ENCODE assay signal across 8 cellular contexts in genomic region chr19:56367829-56368711, GRCh38. TPM values are rescaled to one million over a fixed set of nuclear protein-coding genes. Genes with fewer than 3 reads are reported as not detected.
DNase-seq lines count a peak whose midpoint lies in the region; ATAC-seq and TF ChIP-seq lines count a peak whose summit lies in the region.

No MANE protein-coding gene starts in this region.

- H3K4me3 ChIP-seq in AG10803 (ENCODE audit: low read length) = peak overlapping the region; percentile 78
- peak overlapping the region; percentile 56 to 65 (median 65) for H3K4me3 ChIP-seq in mammary epithelial cell (replicated peaks in 1 of 3; ENCODE audit: insufficient read depth in 1 of 3, low read depth in 2 of 3, low read length in 3 of 3)
- H3K4me3 ChIP-seq in iPS-18a (ENCODE audit: low read length) = peak overlapping the region; percentile 82
- H3K4me3 ChIP-seq in sigmoid colon = peak overlapping the region; percentile 57 to 73 (median 70)

- intact Hi-C loops in mammary epithelial cell (cut with micrococcal nuclease) (no loop called here), sigmoid colon (cut with DNase I) (loop anchor here (1.0 to 5.0 kb wide), 2 partner anchors 24 to 51 kb away; no protein-coding TSS in a partner anchor)

- H3K27ac ChIP-seq in mammary epithelial cell (ENCODE audit: insufficient read depth, low read depth, low read length) (peak overlapping the region; percentile 30), iPS-18a (ENCODE audit: low read length) (peak overlapping the region; percentile 48), sigmoid colon (peak overlapping the region; percentile 84 to 92 (median 88))

- no peak for TF ChIP-seq POLR2A in sigmoid colon (IDR thresholded peaks at IDR 0.05)

- peak overlapping the region; percentile 88 for H3K4me3 Mint-ChIP-seq in WTC11

- peaks cover 14% of the 10 kb centered on the region for H3K4me1 Mint-ChIP-seq in WTC11

- H2AFZ ChIP-seq in mammary epithelial cell (ENCODE audit: low read depth, low read length) = peak overlapping the region; percentile 93

- no peaks in the 10 kb centered on the region for H4K20me1 ChIP-seq in mammary epithelial cell (ENCODE audit: insufficient read depth, low read length)

- H3K27me3 ChIP-seq in mammary epithelial cell (ENCODE audit: insufficient read depth, low read length) (no peaks in the 10 kb centered on the region), iPS-18a (ENCODE audit: control insufficient read depth, insufficient read depth, low read length) (no peaks in the 10 kb centered on the region), sigmoid colon (no peaks in the 10 kb centered on the region)

- BruUV-seq in mammary epithelial cell (replicated peaks; lab: Mats Ljungman, UMichigan) = no TSS peak

- 7% methylated on average over 54 of the region's 65 CpGs for WGBS in mammary epithelial cell (ENCODE audit: low coverage, missing lambda C conversion rate)
- 7 to 13% methylated on average over 65 of the region's 65 CpGs for WGBS in sigmoid colon, 2 donors

- no peaks in the 10 kb centered on the region; the same call in 1 of the 2 replicates for H3K27me3 Mint-ChIP-seq in WTC11 (ENCODE audit: low read depth)

- no peaks in the 10 kb centered on the region for H3K9me3 ChIP-seq in mammary epithelial cell (replicated peaks; ENCODE audit: insufficient read depth, low read length)
- no peaks in the 10 kb centered on the region for H3K9me3 ChIP-seq in iPS-18a (ENCODE audit: control insufficient read depth, low read depth, low read length)
- H3K9me3 ChIP-seq in sigmoid colon = peaks cover 0 to 10% (median 3%) of the 10 kb centered on the region in 4 donors

- CTCF ChIA-PET in WTC11 (lab: Charles Lee) = interaction anchor here (0.6 to 2.7 kb wide), 14 partner anchors 16 to 814 kb away, joined by 3 to 12 read pairs (median 4); partner anchors contain the start of genes ZNF582 and ZSCAN5A
- CTCF ChIA-PET in mammary epithelial cell (lab: Charles Lee; ENCODE audit: low non-redundant PET) = interaction anchor here (0.6 kb wide), 1 partner anchor 173 kb away, joined by 3 read pairs; no protein-coding TSS in a partner anchor

- H3K9me3 Mint-ChIP-seq in WTC11 = peaks cover 34% of the 10 kb centered on the region

- in situ Hi-C loops in mammary epithelial cell (cut with MboI; ENCODE audit: low sequenced_read_pairs in 2 of 2) = no loop called here

- no peaks in the 10 kb centered on the region for H3K36me3 ChIP-seq in mammary epithelial cell (ENCODE audit: insufficient read depth, low read length)
- H3K36me3 ChIP-seq in iPS-18a (ENCODE audit: control insufficient read depth, low read depth, low read length) = peaks cover 20% of the 10 kb centered on the region
- H3K36me3 ChIP-seq in sigmoid colon = peaks cover 0 to 29% (median 5%) of the 10 kb centered on the region in 4 donors

- peaks cover 67% of the 10 kb centered on the region for H3K36me3 Mint-ChIP-seq in WTC11

- ATAC-seq in GM21515 (IDR thresholded peaks at IDR 0.05; ENCODE audit: unreplicated experiment) = peak; percentile 67
- ATAC-seq in WTC11 = peak; percentile 100
- no peak for ATAC-seq in HG03135 (IDR thresholded peaks at IDR 0.05; ENCODE audit: unreplicated experiment)

- dilution Hi-C loops in mammary epithelial cell (cut with HindIII; ENCODE audit: low sequenced_read_pairs) = no loop called here

- peak overlapping the region; percentile 78 for H3K4me2 ChIP-seq in mammary epithelial cell (ENCODE audit: insufficient read depth, low read depth, low read length)

- POLR2A ChIA-PET in WTC11 (lab: Charles Lee) = interaction anchor here (1.0 kb wide), 1 partner anchor 13 kb away, joined by 3 read pairs; no protein-coding TSS in a partner anchor

- DNase-seq in AG10803 (ENCODE audit: low read depth) (peak; percentile 90), NCI-H146 treated with DMSO at 0.1 percent for 48 hours (lab: John Stamatoyannopoulos, UW; ENCODE audit: unreplicated experiment) (peak; percentile 79), WTC11 (ENCODE audit: low spot score) (peak; percentile 95), mammary epithelial cell (peak; percentile 89), sigmoid colon (peak; percentile 97)

- no peaks in the 10 kb centered on the region for H3K4me1 ChIP-seq in mammary epithelial cell (ENCODE audit: insufficient read depth, low read length)
- peaks cover 9% of the 10 kb centered on the region for H3K4me1 ChIP-seq in iPS-18a (ENCODE audit: control insufficient read depth, low read depth, low read length)
- H3K4me1 ChIP-seq in sigmoid colon = peaks cover 0 to 16% (median 11%) of the 10 kb centered on the region in 4 donors

- no peak for TF ChIP-seq EP300 in sigmoid colon (IDR thresholded peaks at IDR 0.05)

- H3K79me2 ChIP-seq in mammary epithelial cell (ENCODE audit: insufficient read depth, low read length) = peaks cover 7% of the 10 kb centered on the region

- peak overlapping the region; percentile 94 for H3K27ac Mint-ChIP-seq in WTC11

- peak overlapping the region; percentile 29 for H3K9ac ChIP-seq in mammary epithelial cell (ENCODE audit: insufficient read depth, low read length)
- peak overlapping the region; percentile 92 for H3K9ac ChIP-seq in iPS-18a (ENCODE audit: low read length)

- peak; percentile 12; the same call in 1 of the 2 replicates for TF ChIP-seq CTCF in AG10803 (conservative IDR thresholded peaks at IDR 0.05; ENCODE audit: low read length)
- TF ChIP-seq CTCF in WTC11 (IDR thresholded peaks at IDR 0.05) = no peak
- TF ChIP-seq CTCF in mammary epithelial cell (conservative IDR thresholded peaks at IDR 0.05 in 1 of 2, IDR thresholded peaks at IDR 0.05 in 1 of 2; ENCODE audit: extremely low read depth in 1 of 2, insufficient read depth in 1 of 2, low read depth in 1 of 2, low read length in 2 of 2) = no peak
- peak in 1 of 4 experiments; percentile 15 for TF ChIP-seq CTCF in sigmoid colon (IDR thresholded peaks at IDR 0.05)

TF ChIP-seq in WTC11, 78 proteins besides CTCF, POLR2A, EP300 and RAD21 (continues in another document):
- no peak for TF ChIP-seq ZNF317 (CRISPR knock-in tag; IDR thresholded peaks at IDR 0.05; ENCODE audit: borderline replicate concordance, low read depth)
- peak; percentile 73; the same call in 1 of the 2 replicates for TF ChIP-seq IRF1 (CRISPR knock-in tag; IDR thresholded peaks at IDR 0.05)
- peak; percentile 57; the same call in 1 of the 2 replicates for TF ChIP-seq FOXP1 (CRISPR knock-in tag; IDR thresholded peaks at IDR 0.05; ENCODE audit: borderline replicate concordance)
- TF ChIP-seq TEAD1 (CRISPR knock-in tag; IDR thresholded peaks at IDR 0.05) = peak; percentile 68; the same call in 1 of the 2 replicates
- TF ChIP-seq KAT7 (CRISPR knock-in tag; IDR thresholded peaks at IDR 0.05; ENCODE audit: borderline replicate concordance) = 0 out of 2 replicates have a peak, but pooled peaks have one; percentile 52
- TF ChIP-seq RELA (CRISPR knock-in tag; IDR thresholded peaks at IDR 0.05; ENCODE audit: borderline replicate concordance) = peak; percentile 74; the same call in 1 of the 2 replicates
- peak; percentile 94 for TF ChIP-seq MAX (CRISPR knock-in tag; IDR thresholded peaks at IDR 0.05)
- TF ChIP-seq CREB1 (CRISPR knock-in tag; IDR thresholded peaks at IDR 0.05) = 0 out of 2 replicates have a peak, but pooled peaks have one; percentile 30
- peak; percentile 88 for TF ChIP-seq FOXP4 (CRISPR knock-in tag; IDR thresholded peaks at IDR 0.05)

RNA-seq across cellular contexts. Expression of gene ZNF582, which starts 25.3 kb away (rescaled TPM):
- 3.5 to 5.7 TPM (median 5.2 TPM) in 3 replicates for total RNA-seq in WTC11 (2021)
- 1 to 10 TPM; 2.4 to 2.8 TPM for total RNA-seq in mammary epithelial cell
- polyA plus RNA-seq in mammary epithelial cell = 1.9 TPM
- polyA minus RNA-seq in mammary epithelial cell = not detected
- total RNA-seq in sigmoid colon = 1 to 10 TPM; 3.9 to 5.5 (median 4.5) TPM
- 1 to 10 TPM; 2.0 to 2.4 (median 2.3) TPM for polyA plus RNA-seq in sigmoid colon

RNA-seq across cellular contexts. Expression of gene ZNF583, which starts 36.1 kb away (rescaled TPM):
- total RNA-seq in WTC11 (2021) (1.1 to 2.3 TPM (median 1.6 TPM) in 3 replicates), mammary epithelial cell (1 to 10 TPM; 4.7 to 5.5 TPM), sigmoid colon (10 to 100 TPM in 2 of 4 donors, 1 to 10 TPM in 2; 8.7 to 12.7 (median 10.4) TPM)
- polyA plus RNA-seq in mammary epithelial cell (0.85 TPM), sigmoid colon (1 to 10 TPM in 2 of 3 donors, under 1 TPM in 1; under 0.01 to 1.4 (median 1.4) TPM)
- 2.5 TPM for polyA minus RNA-seq in mammary epithelial cell

RNA-seq across cellular contexts. Expression of gene ZSCAN5A, which starts 53.4 kb away (rescaled TPM):
- total RNA-seq in WTC11 (2021) (9.0 to 10.4 TPM (median 9.8 TPM) in 3 replicates), mammary epithelial cell (1 to 10 TPM; 5.5 to 7.4 TPM), sigmoid colon (1 to 10 TPM; 4.3 to 5.8 (median 5.4) TPM)
- polyA plus RNA-seq in mammary epithelial cell (7.9 TPM), sigmoid colon (1 to 10 TPM; 5.1 to 7.2 (median 5.4) TPM)
- 31.9 TPM for polyA minus RNA-seq in mammary epithelial cell

Comparison
In these comparisons a context has a peak if more than half of its experiments do, and no peak if none do; other contexts are left out.
1. H3K27ac ChIP-seq: peak in every context shown above with its lines; median percentile 88 in sigmoid colon; 48 in iPS-18a; 30 in mammary epithelial cell.